Comparison of ENCODE assay signal across 1 cellular context in the genomic region with DNA sequence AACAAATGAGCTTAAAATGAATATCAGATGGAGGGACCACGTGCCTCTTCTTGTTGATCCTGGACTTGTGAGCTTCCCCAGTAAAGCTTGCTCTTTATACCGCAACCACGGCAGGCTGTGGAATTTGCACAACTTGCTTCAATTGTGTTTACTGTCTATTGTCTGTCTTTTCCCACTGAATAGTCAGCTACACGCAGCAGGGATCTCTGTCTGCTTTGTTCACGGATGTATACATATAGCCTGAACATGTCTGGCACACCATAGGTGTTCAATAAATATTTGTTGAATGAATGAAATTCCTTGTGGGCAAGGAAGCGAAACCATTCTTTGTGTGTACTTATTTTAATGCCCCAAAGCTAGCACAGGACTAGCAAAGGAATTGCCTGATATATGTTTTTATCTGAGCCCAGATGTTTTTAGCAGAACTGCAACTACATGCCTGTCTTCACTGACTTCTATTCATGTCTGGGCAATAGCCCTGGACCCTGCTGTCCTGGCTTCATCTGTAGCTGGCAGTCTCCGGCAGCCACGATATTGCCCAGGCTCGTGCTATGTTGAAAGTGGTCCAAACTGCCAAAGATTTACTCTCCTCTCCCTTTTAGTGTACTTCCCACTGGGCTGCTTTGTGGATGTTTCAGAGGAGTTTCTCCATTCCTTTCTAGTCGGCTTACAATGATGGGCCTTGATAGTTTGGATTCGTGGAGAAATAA.
TF ChIP-seq lines count a peak whose summit lies in the region.

No MANE protein-coding gene starts in this region.

TF ChIP-seq in H1, 55 proteins besides CTCF, POLR2A, EP300 and RAD21:
- TF ChIP-seq CTBP2 (IDR thresholded peaks at IDR 0.05; ENCODE audit: borderline replicate concordance, insufficient read depth, insufficient read length, low read length) (no peak), YY1 (IDR thresholded peaks at IDR 0.05; ENCODE audit: low read depth, low read length) (no peak), SP2 (IDR thresholded peaks at IDR 0.05; ENCODE audit: low read length) (no peak), POLR2AphosphoS5 (IDR thresholded peaks at IDR 0.05; ENCODE audit: low read depth, low read length) (no peak), HDAC6 (IDR thresholded peaks at IDR 0.05; ENCODE audit: low read depth, low read length) (no peak), BACH1 (IDR thresholded peaks at IDR 0.05; ENCODE audit: low read length) (no peak), USF2 (IDR thresholded peaks at IDR 0.05; ENCODE audit: low read length) (no peak), KDM4A (IDR thresholded peaks at IDR 0.05; ENCODE audit: low read depth, low read length, severe bottlenecking) (no peak), RXRA (IDR thresholded peaks at IDR 0.05; ENCODE audit: insufficient read depth, low read depth, low read length) (no peak), TCF12 (IDR thresholded peaks at IDR 0.05; ENCODE audit: low read depth, low read length) (no peak), JUND (IDR thresholded peaks at IDR 0.05; ENCODE audit: low read length) (no peak), MAFK (IDR thresholded peaks at IDR 0.05; ENCODE audit: low read depth, low read length) (no peak), GABPA (IDR thresholded peaks at IDR 0.05; ENCODE audit: borderline replicate concordance, insufficient read depth, low read length) (no peak)
TF ChIP-seq in H1: peak in this region for 0.
